ENCODE assay signal across 9 cellular contexts in the genomic region with DNA sequence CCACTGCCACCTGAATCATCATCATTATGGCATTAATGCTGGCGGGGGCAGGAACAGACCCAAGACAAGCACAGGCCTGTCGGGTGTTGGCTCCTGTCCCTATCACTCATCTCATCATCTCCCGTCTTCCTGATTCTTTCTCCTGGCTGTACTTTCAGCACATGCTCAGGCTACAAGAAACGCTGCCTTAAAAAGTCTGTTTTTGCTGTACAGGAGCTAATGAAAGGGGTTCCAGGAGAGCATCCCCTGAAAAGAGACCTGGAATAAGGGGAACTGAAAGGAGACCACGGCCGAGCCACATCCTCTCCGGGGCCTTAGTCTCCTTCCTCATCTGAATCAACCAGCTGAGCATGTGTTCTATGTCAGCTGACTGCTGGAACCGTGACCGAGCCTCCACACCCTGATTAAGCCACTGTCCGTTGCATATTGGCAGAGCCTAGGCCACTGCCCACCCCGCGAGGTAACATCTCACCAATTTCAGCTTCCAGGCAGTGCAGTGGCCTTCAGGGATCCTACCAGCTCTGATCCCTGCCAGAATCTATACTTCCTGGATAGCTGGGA.
DNase-seq lines count a peak whose midpoint lies in the region; ATAC-seq lines count a peak whose summit lies in the region.
"Had no signal": no experiment of that assay in that cellular context is flagged by ENCODE, and none has a peak within 500 bp of the region (broad histone marks: within the 10 kb centered on the region; RNA-seq: fewer than 3 reads in every experiment).

No MANE protein-coding gene starts in this region.

- CTCF ChIA-PET in activated CD4-positive, alpha-beta memory T cell treated with anti-CD3 and anti-CD28 coated beads, Interleukin-2, amount 10 ng/mL, durations not matched to agents 7 days and 5 days (lab: Charles Lee): interaction anchor here (0.5 to 4.9 kb wide), 5 partner anchors 15 to 240 kb away, joined by 3 to 25 read pairs (median 4); no protein-coding TSS in a partner anchor

- H3K4me1 Mint-ChIP-seq in activated CD4-positive, alpha-beta memory T cell treated with anti-CD3 and anti-CD28 coated beads, Interleukin-2, amount 10 ng/mL, durations not matched to agents 7 days and 5 days: peaks cover 49% of the 10 kb centered on the region

- H3K4me3 Mint-ChIP-seq in activated CD4-positive, alpha-beta memory T cell treated with anti-CD3 and anti-CD28 coated beads, Interleukin-2, amount 10 ng/mL, durations not matched to agents 7 days and 5 days: no peak overlapping the region

- peak overlapping the region; percentile 80 for H3K27ac ChIP-seq in substantia nigra (ENCODE audit: low read depth, low read length, poor library complexity, severe bottlenecking)
- H3K27ac ChIP-seq: KMS-11 had no signal

- no peaks in the 10 kb centered on the region for H3K9me3 Mint-ChIP-seq in activated CD4-positive, alpha-beta memory T cell treated with anti-CD3 and anti-CD28 coated beads, Interleukin-2, amount 10 ng/mL, durations not matched to agents 7 days and 5 days

- H3K27ac Mint-ChIP-seq in activated CD4-positive, alpha-beta memory T cell treated with anti-CD3 and anti-CD28 coated beads, Interleukin-2, amount 10 ng/mL, durations not matched to agents 7 days and 5 days: peak overlapping the region; percentile 52

- H3K27me3 Mint-ChIP-seq in activated CD4-positive, alpha-beta memory T cell treated with anti-CD3 and anti-CD28 coated beads, Interleukin-2, amount 10 ng/mL, durations not matched to agents 7 days and 5 days: no peaks in the 10 kb centered on the region

- POLR2A ChIA-PET in activated CD4-positive, alpha-beta memory T cell treated with anti-CD3 and anti-CD28 coated beads, Interleukin-2, amount 10 ng/mL, durations not matched to agents 7 days and 5 days (lab: Charles Lee): interaction anchor here (1.1 to 4.5 kb wide), 2 partner anchors 16 to 24 kb away, joined by 3 to 47 read pairs; no protein-coding TSS in a partner anchor

- H3K36me3 Mint-ChIP-seq in activated CD4-positive, alpha-beta memory T cell treated with anti-CD3 and anti-CD28 coated beads, Interleukin-2, amount 10 ng/mL, durations not matched to agents 7 days and 5 days (ENCODE audit: low read depth): peaks cover 28% of the 10 kb centered on the region

- ATAC-seq in GM19455 (IDR thresholded peaks at IDR 0.05; ENCODE audit: unreplicated experiment): peak; percentile 92
- ATAC-seq in HG03520 (IDR thresholded peaks at IDR 0.05; ENCODE audit: unreplicated experiment): peak; percentile 79

- DNase-seq in GDM1 (lab: John Stamatoyannopoulos, UW) (peak; percentile 58), inferior parietal cortex (ENCODE audit: extremely low spot score) (peak; percentile 59), substantia nigra (lab: John Stamatoyannopoulos, UW) (peak in 42 of 49 donors; percentile 29 to 79 (median 51)), NCI-H345 (lab: John Stamatoyannopoulos, UW) (no peak)
- DNase-seq in activated CD4-positive, alpha-beta memory T cell treated with anti-CD3 and anti-CD28 coated beads, Interleukin-2, amount 10 ng/mL, durations not matched to agents 7 days and 5 days: no peak
- DNase-seq in activated CD4-positive, alpha-beta T cell treated with anti-CD3 and anti-CD28 coated beads, Interleukin-2, amount 50 U/mL, for 48 hours: no peak

Comparison
In these comparisons a context has a peak if more than half of its experiments do, and no peak if none do; other contexts are left out.
1. DNase-seq: peak in GDM1 (single experiment), inferior parietal cortex (single experiment) and substantia nigra (42 of 49); none in activated CD4-positive, alpha-beta memory T cell treated with anti-CD3 and anti-CD28 coated beads, Interleukin-2, amount 10 ng/mL, durations not matched to agents 7 days and 5 days (single experiment), activated CD4-positive, alpha-beta T cell treated with anti-CD3 and anti-CD28 coated beads, Interleukin-2, amount 50 U/mL, for 48 hours (0 of 2) and NCI-H345 (single experiment).